9 cellular contexts compared by ENCODE assay signal in genomic region chr2:142980246-142981068, GRCh38.
DNase-seq lines count a peak whose midpoint lies in the region; FAIRE-seq and TF ChIP-seq lines count a peak whose summit lies in the region.
"Had no signal": no experiment of that assay in that cellular context is flagged by ENCODE, and none has a peak within 500 bp of the region (broad histone marks: within the 10 kb centered on the region; RNA-seq: fewer than 3 reads in every experiment).

No MANE protein-coding gene starts in this region.

- no peaks in the 10 kb centered on the region for H3K27me3 ChIP-seq in astrocyte (ENCODE audit: insufficient read depth, low read length)
- H3K27me3 ChIP-seq in liver (ENCODE audit: control insufficient read depth in 4 of 4, insufficient read depth in 4 of 4, low read length in 3 of 4): no peaks in the 10 kb centered on the region
- no peaks in the 10 kb centered on the region for H3K27me3 ChIP-seq in CD8-positive, alpha-beta memory T cell (ENCODE audit: insufficient read depth, low read length, poor library complexity, severe bottlenecking)

- no peaks in the 10 kb centered on the region for H4K20me1 ChIP-seq in astrocyte (ENCODE audit: insufficient read depth, low read length)

- FAIRE-seq in astrocyte (lab: Jason Lieb, UNC): peak; percentile 23

- H3K27ac ChIP-seq in astrocyte (ENCODE audit: low read depth, low read length) (no peak overlapping the region), liver (ENCODE audit: low read depth in 1 of 2, low read length in 2 of 2) (no peak overlapping the region)
- H3K27ac ChIP-seq in CD8-positive, alpha-beta memory T cell (ENCODE audit: low read depth, low read length): no peak overlapping the region

- peak; percentile 74 to 76 for TF ChIP-seq RAD21 in liver (IDR thresholded peaks at IDR 0.05)

- H3K36me3 ChIP-seq in astrocyte (ENCODE audit: insufficient read depth, low read length): no peaks in the 10 kb centered on the region
- no peaks in the 10 kb centered on the region for H3K36me3 ChIP-seq in liver (ENCODE audit: control insufficient read depth in 4 of 4, insufficient read depth in 3 of 4, low read depth in 1 of 4, low read length in 3 of 4)
- H3K36me3 ChIP-seq in CD8-positive, alpha-beta memory T cell (ENCODE audit: insufficient read depth, low read length): no peaks in the 10 kb centered on the region

- H3K4me3 ChIP-seq in astrocyte (ENCODE audit: insufficient read depth, low read depth, low read length) (no peak overlapping the region), liver (ENCODE audit: low read depth in 1 of 3, low read length in 3 of 3) (no peak overlapping the region)
- H3K4me3 ChIP-seq in CD8-positive, alpha-beta memory T cell (ENCODE audit: low read length): no peak overlapping the region

- peak; percentile 42 for TF ChIP-seq CTCF in astrocyte (IDR thresholded peaks at IDR 0.05; ENCODE audit: insufficient read depth, low read depth, low read length)
- peak; percentile 54 for TF ChIP-seq CTCF in liver (IDR thresholded peaks at IDR 0.05; ENCODE audit: low read depth, low read length, missing input control)

- H3K9me3 ChIP-seq in astrocyte (ENCODE audit: insufficient read depth, low read depth, low read length) (no peaks in the 10 kb centered on the region), liver (ENCODE audit: control insufficient read depth in 4 of 4, low read length in 3 of 4) (no peaks in the 10 kb centered on the region)
- no peaks in the 10 kb centered on the region for H3K9me3 ChIP-seq in CD8-positive, alpha-beta memory T cell (ENCODE audit: low read length)

- no peaks in the 10 kb centered on the region for H3K79me2 ChIP-seq in astrocyte (ENCODE audit: insufficient read depth, low read length)

- CTCF ChIA-PET in CD8-positive, alpha-beta memory T cell (lab: Charles Lee): no interaction called here

- no peak overlapping the region for H3K4me3 Mint-ChIP-seq in astrocyte (ENCODE audit: unreplicated experiment)
- no peak overlapping the region for H3K4me3 Mint-ChIP-seq in CD8-positive, alpha-beta memory T cell

- H3K27me3 Mint-ChIP-seq in astrocyte (ENCODE audit: low read depth, unreplicated experiment): no peaks in the 10 kb centered on the region
- H3K27me3 Mint-ChIP-seq in CD8-positive, alpha-beta memory T cell: peaks cover 7 to 19% of the 10 kb centered on the region in 2 donors

- H3K4me1 ChIP-seq in astrocyte (ENCODE audit: insufficient read depth, low read length) (no peaks in the 10 kb centered on the region), liver (ENCODE audit: control insufficient read depth in 4 of 4, insufficient read depth in 4 of 4, low read length in 3 of 4) (peaks cover 0 to 14% (median 9%) of the 10 kb centered on the region in 4 donors)
- no peaks in the 10 kb centered on the region for H3K4me1 ChIP-seq in CD8-positive, alpha-beta memory T cell (ENCODE audit: insufficient read depth, low read length)

- no peak overlapping the region for H2AFZ ChIP-seq in astrocyte (ENCODE audit: low read depth, low read length)

- peak; percentile 18 for DNase-seq in DMS 273 (lab: John Stamatoyannopoulos, UW; ENCODE audit: unreplicated experiment)
- DNase-seq in DMS 273 treated with DMSO at 0.1 percent for 48 hours (lab: John Stamatoyannopoulos, UW): no peak
- DNase-seq in H4 (ENCODE audit: low spot score): peak; percentile 60
- peak; percentile 21 for DNase-seq in NCI-H1105 (lab: John Stamatoyannopoulos, UW)
- DNase-seq in astrocyte (ENCODE audit: low read depth): peak; percentile 14
- no peak for DNase-seq in CD8-positive, alpha-beta memory T cell
- DNase-seq in NCI-H146 (lab: John Stamatoyannopoulos, UW): no peak

- H3K4me1 Mint-ChIP-seq in astrocyte (ENCODE audit: low read depth, unreplicated experiment): peaks cover 4% of the 10 kb centered on the region
- H3K4me1 Mint-ChIP-seq in CD8-positive, alpha-beta memory T cell: no peaks in the 10 kb centered on the region

- POLR2A ChIA-PET in CD8-positive, alpha-beta memory T cell (lab: Charles Lee): no interaction called here

- no peaks in the 10 kb centered on the region for H3K36me3 Mint-ChIP-seq in astrocyte (ENCODE audit: low read depth, unreplicated experiment)
- H3K36me3 Mint-ChIP-seq in CD8-positive, alpha-beta memory T cell: no peaks in the 10 kb centered on the region
- H3K36me3 Mint-ChIP-seq: activated naive CD4-positive, alpha-beta T cell treated with anti-CD3 and anti-CD28 coated beads, Interleukin-2, amount 50 U/mL, for 72 hours had no signal

- no peak overlapping the region for H3K4me2 ChIP-seq in astrocyte (ENCODE audit: low read length)

- H3K9me3 Mint-ChIP-seq in astrocyte (ENCODE audit: unreplicated experiment): no peaks in the 10 kb centered on the region
- H3K9me3 Mint-ChIP-seq in CD8-positive, alpha-beta memory T cell: no peaks in the 10 kb centered on the region
- H3K9me3 Mint-ChIP-seq: activated naive CD4-positive, alpha-beta T cell treated with anti-CD3 and anti-CD28 coated beads, Interleukin-2, amount 50 U/mL, for 72 hours had no signal

- no peak overlapping the region for H3K27ac Mint-ChIP-seq in astrocyte (ENCODE audit: unreplicated experiment)
- no peak overlapping the region for H3K27ac Mint-ChIP-seq in CD8-positive, alpha-beta memory T cell
- H3K27ac Mint-ChIP-seq: activated naive CD4-positive, alpha-beta T cell treated with anti-CD3 and anti-CD28 coated beads, Interleukin-2, amount 50 U/mL, for 72 hours had no signal

- H3K9ac ChIP-seq in astrocyte (ENCODE audit: low read length) (no peak overlapping the region), liver (ENCODE audit: low read depth in 1 of 2, low read length in 2 of 2) (no peak overlapping the region)

TF ChIP-seq in liver, 16 proteins besides CTCF, POLR2A, EP300 and RAD21:
- TF ChIP-seq TAF1 (conservative IDR thresholded peaks at IDR 0.05) (no peak), EGR1 (IDR thresholded peaks at IDR 0.05; ENCODE audit: low read depth in 2 of 2) (no peak), HNF4G (IDR thresholded peaks at IDR 0.05) (no peak), RXRA (IDR thresholded peaks at IDR 0.05) (no peak), FOXA1 (IDR thresholded peaks at IDR 0.05) (no peak), YY1 (IDR thresholded peaks at IDR 0.05) (no peak), SP1 (IDR thresholded peaks at IDR 0.05) (no peak), GABPA (IDR thresholded peaks at IDR 0.05 in 1 of 2, conservative IDR thresholded peaks at IDR 0.05 in 1 of 2) (no peak), HNF4A (conservative IDR thresholded peaks at IDR 0.05) (no peak), JUND (IDR thresholded peaks at IDR 0.05) (no peak), NR2F2 (IDR thresholded peaks at IDR 0.05) (no peak), FOXA2 (IDR thresholded peaks at IDR 0.05) (no peak)
- TF ChIP-seq, protein P1, sequence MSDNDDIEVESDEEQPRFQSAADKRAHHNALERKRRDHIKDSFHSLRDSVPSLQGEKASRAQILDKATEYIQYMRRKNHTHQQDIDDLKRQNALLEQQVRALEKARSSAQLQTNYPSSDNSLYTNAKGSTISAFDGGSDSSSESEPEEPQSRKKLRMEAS (IDR thresholded peaks at IDR 0.05): no peak
- TF ChIP-seq, protein P2, sequence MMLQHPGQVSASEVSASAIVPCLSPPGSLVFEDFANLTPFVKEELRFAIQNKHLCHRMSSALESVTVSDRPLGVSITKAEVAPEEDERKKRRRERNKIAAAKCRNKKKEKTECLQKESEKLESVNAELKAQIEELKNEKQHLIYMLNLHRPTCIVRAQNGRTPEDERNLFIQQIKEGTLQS (IDR thresholded peaks at IDR 0.05): no peak
- TF ChIP-seq, protein P3, sequence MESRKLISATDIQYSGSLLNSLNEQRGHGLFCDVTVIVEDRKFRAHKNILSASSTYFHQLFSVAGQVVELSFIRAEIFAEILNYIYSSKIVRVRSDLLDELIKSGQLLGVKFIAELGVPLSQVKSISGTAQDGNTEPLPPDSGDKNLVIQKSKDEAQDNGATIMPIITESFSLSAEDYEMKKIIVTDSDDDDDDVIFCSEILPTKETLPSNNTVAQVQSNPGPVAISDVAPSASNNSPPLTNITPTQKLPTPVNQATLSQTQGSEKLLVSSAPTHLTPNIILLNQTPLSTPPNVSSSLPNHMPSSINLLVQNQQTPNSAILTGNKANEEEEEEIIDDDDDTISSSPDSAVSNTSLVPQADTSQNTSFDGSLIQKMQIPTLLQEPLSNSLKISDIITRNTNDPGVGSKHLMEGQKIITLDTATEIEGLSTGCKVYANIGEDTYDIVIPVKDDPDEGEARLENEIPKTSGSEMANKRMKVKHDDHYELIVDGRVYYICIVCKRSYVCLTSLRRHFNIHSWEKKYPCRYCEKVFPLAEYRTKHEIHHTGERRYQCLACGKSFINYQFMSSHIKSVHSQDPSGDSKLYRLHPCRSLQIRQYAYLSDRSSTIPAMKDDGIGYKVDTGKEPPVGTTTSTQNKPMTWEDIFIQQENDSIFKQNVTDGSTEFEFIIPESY (IDR thresholded peaks at IDR 0.05): no peak
- TF ChIP-seq, protein P4, sequence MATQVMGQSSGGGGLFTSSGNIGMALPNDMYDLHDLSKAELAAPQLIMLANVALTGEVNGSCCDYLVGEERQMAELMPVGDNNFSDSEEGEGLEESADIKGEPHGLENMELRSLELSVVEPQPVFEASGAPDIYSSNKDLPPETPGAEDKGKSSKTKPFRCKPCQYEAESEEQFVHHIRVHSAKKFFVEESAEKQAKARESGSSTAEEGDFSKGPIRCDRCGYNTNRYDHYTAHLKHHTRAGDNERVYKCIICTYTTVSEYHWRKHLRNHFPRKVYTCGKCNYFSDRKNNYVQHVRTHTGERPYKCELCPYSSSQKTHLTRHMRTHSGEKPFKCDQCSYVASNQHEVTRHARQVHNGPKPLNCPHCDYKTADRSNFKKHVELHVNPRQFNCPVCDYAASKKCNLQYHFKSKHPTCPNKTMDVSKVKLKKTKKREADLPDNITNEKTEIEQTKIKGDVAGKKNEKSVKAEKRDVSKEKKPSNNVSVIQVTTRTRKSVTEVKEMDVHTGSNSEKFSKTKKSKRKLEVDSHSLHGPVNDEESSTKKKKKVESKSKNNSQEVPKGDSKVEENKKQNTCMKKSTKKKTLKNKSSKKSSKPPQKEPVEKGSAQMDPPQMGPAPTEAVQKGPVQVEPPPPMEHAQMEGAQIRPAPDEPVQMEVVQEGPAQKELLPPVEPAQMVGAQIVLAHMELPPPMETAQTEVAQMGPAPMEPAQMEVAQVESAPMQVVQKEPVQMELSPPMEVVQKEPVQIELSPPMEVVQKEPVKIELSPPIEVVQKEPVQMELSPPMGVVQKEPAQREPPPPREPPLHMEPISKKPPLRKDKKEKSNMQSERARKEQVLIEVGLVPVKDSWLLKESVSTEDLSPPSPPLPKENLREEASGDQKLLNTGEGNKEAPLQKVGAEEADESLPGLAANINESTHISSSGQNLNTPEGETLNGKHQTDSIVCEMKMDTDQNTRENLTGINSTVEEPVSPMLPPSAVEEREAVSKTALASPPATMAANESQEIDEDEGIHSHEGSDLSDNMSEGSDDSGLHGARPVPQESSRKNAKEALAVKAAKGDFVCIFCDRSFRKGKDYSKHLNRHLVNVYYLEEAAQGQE (IDR thresholded peaks at IDR 0.05): no peak

Comparison
In these comparisons a context has a peak if more than half of its experiments do, and no peak if none do; other contexts are left out.
1. DNase-seq: peak in DMS 273 (single experiment), H4 (single experiment), NCI-H1105 (single experiment) and astrocyte (single experiment); none in DMS 273 treated with DMSO at 0.1 percent for 48 hours (single experiment), CD8-positive, alpha-beta memory T cell (0 of 5) and NCI-H146 (single experiment).